16 cellular contexts compared by ENCODE assay signal in the genomic region with DNA sequence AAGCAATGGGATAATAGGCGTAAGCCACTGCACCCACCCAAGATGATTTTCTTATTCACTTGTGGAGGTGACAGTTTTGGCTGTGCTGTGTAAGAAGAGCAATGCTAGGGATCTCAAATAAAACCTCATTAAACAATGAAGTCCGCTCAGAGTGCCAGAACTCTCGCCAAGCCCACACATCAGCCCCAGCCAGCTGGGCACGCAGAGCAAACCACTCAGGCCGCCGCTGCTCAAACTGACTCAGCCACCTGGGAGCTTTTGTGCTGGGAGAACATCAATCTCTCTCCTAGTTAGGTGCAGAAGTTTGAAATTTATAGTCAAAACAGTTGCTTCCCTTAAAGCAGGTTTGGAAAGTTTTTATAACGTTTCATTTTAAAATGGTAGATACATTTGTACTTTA.
"Had no signal": no experiment of that assay in that cellular context is flagged by ENCODE, and none has a peak within 500 bp of the region (broad histone marks: within the 10 kb centered on the region; RNA-seq: fewer than 3 reads in every experiment).

No MANE protein-coding gene starts in this region.

- ATAC-seq: gastroesophageal sphincter; left lung; mucosa of descending colon; naive thymus-derived CD8-positive, alpha-beta T cell; sciatic nerve; stimulated activated memory B cell treated with anti-CD40 and anti-IgM and Interleukin-4, amounts not matched to agents 10 μg/mL and 1 μg/mL and 100 μg/mL, for 72 hours; stimulated activated naive CD8-positive, alpha-beta T cell treated with anti-CD3 and anti-CD28 coated beads, Interleukin-15, amount 100 ng/mL, for 72 hours had no signal

- DNase-seq: esophagus squamous epithelium; foreskin fibroblast; glutamatergic neuron; islet precursor cell; left lung; mucosa of descending colon; naive thymus-derived CD8-positive, alpha-beta T cell; spleen; stimulated activated CD4-positive, alpha-beta T cell treated with anti-CD3 and anti-CD28 coated beads, Interleukin-15, amount 100 ng/mL, for 24 hours; stimulated activated CD4-positive, alpha-beta T cell treated with anti-CD3 and anti-CD28 coated beads, Interleukin-1b, Interleukin-23, amount 100 ng/mL, for 48 hours; stimulated activated CD4-positive, alpha-beta T cell treated with anti-CD3 and anti-CD28 coated beads, Interleukin-4, amount 100 ng/mL, for 24 hours; stimulated activated naive CD8-positive, alpha-beta T cell treated with anti-CD3 and anti-CD28 coated beads, Interleukin-15, amount 100 ng/mL, for 72 hours; testis had no signal
